Comparison of ENCODE assay signal across 1 cellular context in the genomic region with DNA sequence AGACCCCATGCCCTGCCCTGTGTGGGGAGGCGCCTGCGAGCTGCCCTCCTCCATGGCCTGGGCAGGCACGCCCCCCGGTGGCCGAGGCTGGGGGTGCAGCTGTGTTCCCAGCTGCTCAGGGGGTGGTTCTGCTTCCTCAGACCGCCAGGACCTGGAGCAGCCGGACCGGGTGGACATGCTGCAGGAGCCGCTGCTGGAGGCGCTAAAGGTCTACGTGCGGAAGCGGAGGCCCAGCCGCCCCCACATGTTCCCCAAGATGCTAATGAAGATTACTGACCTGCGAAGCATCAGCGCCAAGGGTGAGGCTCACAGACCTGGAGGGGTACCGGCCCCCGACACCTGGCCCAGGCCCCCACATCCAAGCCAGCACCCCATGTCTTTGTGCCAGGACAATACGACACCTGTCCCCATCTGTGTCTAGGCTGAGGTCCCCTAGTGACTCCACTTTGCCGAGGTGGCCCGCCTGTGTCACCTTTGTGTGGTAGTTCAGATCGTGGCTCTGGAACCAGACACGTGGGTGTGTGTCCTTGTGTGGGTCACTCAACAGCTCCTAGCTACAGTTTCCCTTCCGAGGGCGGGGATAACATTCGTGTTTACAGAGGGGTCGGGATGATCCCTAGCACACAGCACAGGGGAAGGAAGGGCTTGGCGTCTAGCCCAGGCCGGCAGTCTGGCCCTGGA.
TF ChIP-seq lines count a peak whose summit lies in the region.

No MANE protein-coding gene starts in this region.

TF ChIP-seq in K562, 482 proteins besides CTCF, POLR2A, EP300 and RAD21:
- TF ChIP-seq CTBP1 (IDR thresholded peaks at IDR 0.05; ENCODE audit: borderline replicate concordance) = peak; percentile 56; the same call in 1 of the 2 replicates
- peak; percentile 70; the same call in 1 of the 2 replicates for TF ChIP-seq STAG1 (CRISPR knock-in tag; IDR thresholded peaks at IDR 0.05; ENCODE audit: borderline replicate concordance)
- TF ChIP-seq, protein P1, sequence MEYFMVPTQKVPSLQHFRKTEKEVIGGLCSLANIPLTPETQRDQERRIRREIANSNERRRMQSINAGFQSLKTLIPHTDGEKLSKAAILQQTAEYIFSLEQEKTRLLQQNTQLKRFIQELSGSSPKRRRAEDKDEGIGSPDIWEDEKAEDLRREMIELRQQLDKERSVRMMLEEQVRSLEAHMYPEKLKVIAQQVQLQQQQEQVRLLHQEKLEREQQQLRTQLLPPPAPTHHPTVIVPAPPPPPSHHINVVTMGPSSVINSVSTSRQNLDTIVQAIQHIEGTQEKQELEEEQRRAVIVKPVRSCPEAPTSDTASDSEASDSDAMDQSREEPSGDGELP (CRISPR knock-in tag; IDR thresholded peaks at IDR 0.05; ENCODE audit: borderline replicate concordance) = peak; percentile 92
- TF ChIP-seq, protein P2, sequence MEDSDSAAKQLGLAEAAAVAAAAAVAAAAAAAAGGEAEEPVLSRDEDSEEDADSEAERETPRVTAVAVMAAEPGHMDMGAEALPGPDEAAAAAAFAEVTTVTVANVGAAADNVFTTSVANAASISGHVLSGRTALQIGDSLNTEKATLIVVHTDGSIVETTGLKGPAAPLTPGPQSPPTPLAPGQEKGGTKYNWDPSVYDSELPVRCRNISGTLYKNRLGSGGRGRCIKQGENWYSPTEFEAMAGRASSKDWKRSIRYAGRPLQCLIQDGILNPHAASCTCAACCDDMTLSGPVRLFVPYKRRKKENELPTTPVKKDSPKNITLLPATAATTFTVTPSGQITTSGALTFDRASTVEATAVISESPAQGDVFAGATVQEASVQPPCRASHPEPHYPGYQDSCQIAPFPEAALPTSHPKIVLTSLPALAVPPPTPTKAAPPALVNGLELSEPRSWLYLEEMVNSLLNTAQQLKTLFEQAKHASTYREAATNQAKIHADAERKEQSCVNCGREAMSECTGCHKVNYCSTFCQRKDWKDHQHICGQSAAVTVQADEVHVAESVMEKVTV (CRISPR knock-in tag; IDR thresholded peaks at IDR 0.05) = peak; percentile 92
- TF ChIP-seq, protein P3, sequence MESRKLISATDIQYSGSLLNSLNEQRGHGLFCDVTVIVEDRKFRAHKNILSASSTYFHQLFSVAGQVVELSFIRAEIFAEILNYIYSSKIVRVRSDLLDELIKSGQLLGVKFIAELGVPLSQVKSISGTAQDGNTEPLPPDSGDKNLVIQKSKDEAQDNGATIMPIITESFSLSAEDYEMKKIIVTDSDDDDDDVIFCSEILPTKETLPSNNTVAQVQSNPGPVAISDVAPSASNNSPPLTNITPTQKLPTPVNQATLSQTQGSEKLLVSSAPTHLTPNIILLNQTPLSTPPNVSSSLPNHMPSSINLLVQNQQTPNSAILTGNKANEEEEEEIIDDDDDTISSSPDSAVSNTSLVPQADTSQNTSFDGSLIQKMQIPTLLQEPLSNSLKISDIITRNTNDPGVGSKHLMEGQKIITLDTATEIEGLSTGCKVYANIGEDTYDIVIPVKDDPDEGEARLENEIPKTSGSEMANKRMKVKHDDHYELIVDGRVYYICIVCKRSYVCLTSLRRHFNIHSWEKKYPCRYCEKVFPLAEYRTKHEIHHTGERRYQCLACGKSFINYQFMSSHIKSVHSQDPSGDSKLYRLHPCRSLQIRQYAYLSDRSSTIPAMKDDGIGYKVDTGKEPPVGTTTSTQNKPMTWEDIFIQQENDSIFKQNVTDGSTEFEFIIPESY (CRISPR knock-in tag; IDR thresholded peaks at IDR 0.05) = peak; percentile 98
- TF ChIP-seq NONO (IDR thresholded peaks at IDR 0.05; ENCODE audit: low read depth in 2 of 2, low read length in 1 of 2) = 0 out of 4 replicates have a peak, but pooled peaks of 1 of the 2 experiments have one; percentile 33
- TF ChIP-seq, protein P4, sequence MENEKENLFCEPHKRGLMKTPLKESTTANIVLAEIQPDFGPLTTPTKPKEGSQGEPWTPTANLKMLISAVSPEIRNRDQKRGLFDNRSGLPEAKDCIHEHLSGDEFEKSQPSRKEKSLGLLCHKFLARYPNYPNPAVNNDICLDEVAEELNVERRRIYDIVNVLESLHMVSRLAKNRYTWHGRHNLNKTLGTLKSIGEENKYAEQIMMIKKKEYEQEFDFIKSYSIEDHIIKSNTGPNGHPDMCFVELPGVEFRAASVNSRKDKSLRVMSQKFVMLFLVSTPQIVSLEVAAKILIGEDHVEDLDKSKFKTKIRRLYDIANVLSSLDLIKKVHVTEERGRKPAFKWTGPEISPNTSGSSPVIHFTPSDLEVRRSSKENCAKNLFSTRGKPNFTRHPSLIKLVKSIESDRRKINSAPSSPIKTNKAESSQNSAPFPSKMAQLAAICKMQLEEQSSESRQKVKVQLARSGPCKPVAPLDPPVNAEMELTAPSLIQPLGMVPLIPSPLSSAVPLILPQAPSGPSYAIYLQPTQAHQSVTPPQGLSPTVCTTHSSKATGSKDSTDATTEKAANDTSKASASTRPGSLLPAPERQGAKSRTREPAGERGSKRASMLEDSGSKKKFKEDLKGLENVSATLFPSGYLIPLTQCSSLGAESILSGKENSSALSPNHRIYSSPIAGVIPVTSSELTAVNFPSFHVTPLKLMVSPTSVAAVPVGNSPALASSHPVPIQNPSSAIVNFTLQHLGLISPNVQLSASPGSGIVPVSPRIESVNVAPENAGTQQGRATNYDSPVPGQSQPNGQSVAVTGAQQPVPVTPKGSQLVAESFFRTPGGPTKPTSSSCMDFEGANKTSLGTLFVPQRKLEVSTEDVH (IDR thresholded peaks at IDR 0.05; ENCODE audit: low read depth, partially characterized antibody) = peak; percentile 27
- TF ChIP-seq, protein P5, sequence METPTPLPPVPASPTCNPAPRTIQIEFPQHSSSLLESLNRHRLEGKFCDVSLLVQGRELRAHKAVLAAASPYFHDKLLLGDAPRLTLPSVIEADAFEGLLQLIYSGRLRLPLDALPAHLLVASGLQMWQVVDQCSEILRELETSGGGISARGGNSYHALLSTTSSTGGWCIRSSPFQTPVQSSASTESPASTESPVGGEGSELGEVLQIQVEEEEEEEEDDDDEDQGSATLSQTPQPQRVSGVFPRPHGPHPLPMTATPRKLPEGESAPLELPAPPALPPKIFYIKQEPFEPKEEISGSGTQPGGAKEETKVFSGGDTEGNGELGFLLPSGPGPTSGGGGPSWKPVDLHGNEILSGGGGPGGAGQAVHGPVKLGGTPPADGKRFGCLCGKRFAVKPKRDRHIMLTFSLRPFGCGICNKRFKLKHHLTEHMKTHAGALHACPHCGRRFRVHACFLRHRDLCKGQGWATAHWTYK (CRISPR knock-in tag; IDR thresholded peaks at IDR 0.05) = no peak
- TF ChIP-seq ZBTB7A (IDR thresholded peaks at IDR 0.05; ENCODE audit: borderline replicate concordance, control insufficient read depth, low read depth, low read length) = peak; percentile 73
- 0 out of 4 replicates have a peak, but pooled peaks of 1 of the 2 experiments have one; percentile 29 for TF ChIP-seq RCOR1 (IDR thresholded peaks at IDR 0.05; ENCODE audit: borderline replicate concordance in 1 of 2, low read depth in 2 of 2, low read length in 2 of 2)
- peak; percentile 47; the same call in 1 of the 2 replicates for TF ChIP-seq RBFOX2 (IDR thresholded peaks at IDR 0.05; ENCODE audit: low read depth, low read length)
- TF ChIP-seq KDM2B (CRISPR knock-in tag; IDR thresholded peaks at IDR 0.05) = no peak
- no peak for TF ChIP-seq HMG20B (CRISPR knock-in tag; IDR thresholded peaks at IDR 0.05)
- TF ChIP-seq, protein P6, sequence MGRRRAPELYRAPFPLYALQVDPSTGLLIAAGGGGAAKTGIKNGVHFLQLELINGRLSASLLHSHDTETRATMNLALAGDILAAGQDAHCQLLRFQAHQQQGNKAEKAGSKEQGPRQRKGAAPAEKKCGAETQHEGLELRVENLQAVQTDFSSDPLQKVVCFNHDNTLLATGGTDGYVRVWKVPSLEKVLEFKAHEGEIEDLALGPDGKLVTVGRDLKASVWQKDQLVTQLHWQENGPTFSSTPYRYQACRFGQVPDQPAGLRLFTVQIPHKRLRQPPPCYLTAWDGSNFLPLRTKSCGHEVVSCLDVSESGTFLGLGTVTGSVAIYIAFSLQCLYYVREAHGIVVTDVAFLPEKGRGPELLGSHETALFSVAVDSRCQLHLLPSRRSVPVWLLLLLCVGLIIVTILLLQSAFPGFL (CRISPR knock-in tag; IDR thresholded peaks at IDR 0.05) = 0 out of 2 replicates have a peak, but pooled peaks have one; percentile 49
- TF ChIP-seq SREBF1 (IDR thresholded peaks at IDR 0.05; ENCODE audit: borderline replicate concordance, low read depth, low read length) = 0 out of 2 replicates have a peak, but pooled peaks have one; percentile 24
- TF ChIP-seq CREM (IDR thresholded peaks at IDR 0.05; ENCODE audit: low read depth) = peak; percentile 38; the same call in 1 of the 2 replicates
- TF ChIP-seq, protein P7, sequence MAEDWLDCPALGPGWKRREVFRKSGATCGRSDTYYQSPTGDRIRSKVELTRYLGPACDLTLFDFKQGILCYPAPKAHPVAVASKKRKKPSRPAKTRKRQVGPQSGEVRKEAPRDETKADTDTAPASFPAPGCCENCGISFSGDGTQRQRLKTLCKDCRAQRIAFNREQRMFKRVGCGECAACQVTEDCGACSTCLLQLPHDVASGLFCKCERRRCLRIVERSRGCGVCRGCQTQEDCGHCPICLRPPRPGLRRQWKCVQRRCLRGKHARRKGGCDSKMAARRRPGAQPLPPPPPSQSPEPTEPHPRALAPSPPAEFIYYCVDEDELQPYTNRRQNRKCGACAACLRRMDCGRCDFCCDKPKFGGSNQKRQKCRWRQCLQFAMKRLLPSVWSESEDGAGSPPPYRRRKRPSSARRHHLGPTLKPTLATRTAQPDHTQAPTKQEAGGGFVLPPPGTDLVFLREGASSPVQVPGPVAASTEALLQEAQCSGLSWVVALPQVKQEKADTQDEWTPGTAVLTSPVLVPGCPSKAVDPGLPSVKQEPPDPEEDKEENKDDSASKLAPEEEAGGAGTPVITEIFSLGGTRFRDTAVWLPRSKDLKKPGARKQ (CRISPR knock-in tag; IDR thresholded peaks at IDR 0.05) = no peak
- TF ChIP-seq CC2D1A (IDR thresholded peaks at IDR 0.05) = peak; percentile 76
- TF ChIP-seq POU5F1 (IDR thresholded peaks at IDR 0.05; ENCODE audit: borderline replicate concordance, low read depth, low read length, partially characterized antibody) = no peak
- 0 out of 2 replicates have a peak, but pooled peaks have one; percentile 16 for TF ChIP-seq EGR1 (conservative IDR thresholded peaks at IDR 0.05)
- TF ChIP-seq ARID2 (IDR thresholded peaks at IDR 0.05) = peak; percentile 95
- TF ChIP-seq ZEB2 (IDR thresholded peaks at IDR 0.05) = no peak
- peak; percentile 98 for TF ChIP-seq SMC3 (conservative IDR thresholded peaks at IDR 0.05; ENCODE audit: insufficient read depth, low read depth, low read length)
- peak; percentile 89; the same call in 1 of the 2 replicates for TF ChIP-seq HDGF (IDR thresholded peaks at IDR 0.05)
- peak; percentile 64; the same call in 1 of the 2 replicates for TF ChIP-seq KLF13 (tag; IDR thresholded peaks at IDR 0.05; ENCODE audit: borderline replicate concordance, low read depth)
- TF ChIP-seq ZFX (CRISPR knock-in tag; IDR thresholded peaks at IDR 0.05) = no peak
- peak; percentile 30; the same call in 1 of the 2 replicates for TF ChIP-seq XRCC5 (IDR thresholded peaks at IDR 0.05; ENCODE audit: low read depth, low read length)
- TF ChIP-seq EWSR1 (IDR thresholded peaks at IDR 0.05; ENCODE audit: borderline replicate concordance, low read depth, partially characterized antibody) = no peak
- TF ChIP-seq RB1 (IDR thresholded peaks at IDR 0.05; ENCODE audit: low read depth) = peak; percentile 89
- TF ChIP-seq CCNT2 (IDR thresholded peaks at IDR 0.05; ENCODE audit: borderline replicate concordance, extremely low read depth, insufficient read length, low read depth, low read length) = peak; percentile 2
- TF ChIP-seq, protein P8, sequence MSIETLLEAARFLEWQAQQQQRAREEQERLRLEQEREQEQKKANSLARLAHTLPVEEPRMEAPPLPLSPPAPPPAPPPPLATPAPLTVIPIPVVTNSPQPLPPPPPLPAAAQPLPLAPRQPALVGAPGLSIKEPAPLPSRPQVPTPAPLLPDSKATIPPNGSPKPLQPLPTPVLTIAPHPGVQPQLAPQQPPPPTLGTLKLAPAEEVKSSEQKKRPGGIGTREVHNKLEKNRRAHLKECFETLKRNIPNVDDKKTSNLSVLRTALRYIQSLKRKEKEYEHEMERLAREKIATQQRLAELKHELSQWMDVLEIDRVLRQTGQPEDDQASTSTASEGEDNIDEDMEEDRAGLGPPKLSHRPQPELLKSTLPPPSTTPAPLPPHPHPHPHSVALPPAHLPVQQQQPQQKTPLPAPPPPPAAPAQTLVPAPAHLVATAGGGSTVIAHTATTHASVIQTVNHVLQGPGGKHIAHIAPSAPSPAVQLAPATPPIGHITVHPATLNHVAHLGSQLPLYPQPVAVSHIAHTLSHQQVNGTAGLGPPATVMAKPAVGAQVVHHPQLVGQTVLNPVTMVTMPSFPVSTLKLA (conservative IDR thresholded peaks at IDR 0.05) = 0 out of 4 replicates have a peak, but pooled peaks of 1 of the 2 experiments have one; percentile 19
- TF ChIP-seq MAZ (CRISPR knock-in tag; conservative IDR thresholded peaks at IDR 0.05 in 1 of 2, IDR thresholded peaks at IDR 0.05 in 1 of 2) = peak; percentile 56 to 82
- TF ChIP-seq POLR2G (IDR thresholded peaks at IDR 0.05; ENCODE audit: low read depth, low read length) = peak; percentile 44
- no peak for TF ChIP-seq U2AF1 (optimal IDR thresholded peaks at IDR 0.05; ENCODE audit: low read depth, low read length)
- TF ChIP-seq MYNN (IDR thresholded peaks at IDR 0.05) = peak; percentile 28; the same call in 1 of the 2 replicates
- no peak for TF ChIP-seq MYNN (CRISPR knock-in tag; IDR thresholded peaks at IDR 0.05)
- TF ChIP-seq DACH1 (IDR thresholded peaks at IDR 0.05; ENCODE audit: partially characterized antibody) = peak; percentile 75
- peak in 1 of 3 experiments; percentile 50 for TF ChIP-seq YY1 (IDR thresholded peaks at IDR 0.05; ENCODE audit: borderline replicate concordance in 1 of 3, control insufficient read depth in 1 of 3, extremely low read depth in 1 of 3, insufficient read depth in 3 of 3, insufficient read length in 1 of 3, insufficient replicate concordance in 2 of 3, low read depth in 1 of 3, low read length in 2 of 3)
- TF ChIP-seq KHSRP (IDR thresholded peaks at IDR 0.05) = no peak
- TF ChIP-seq BHLHE40 (IDR thresholded peaks at IDR 0.05; ENCODE audit: low read length) = peak; percentile 45
